In genomic region chr5:8456846-8457186, GRCh38 we compare ENCODE assay signal across 8 cellular contexts.
DNase-seq lines count a peak whose midpoint lies in the region; ATAC-seq, FAIRE-seq and TF ChIP-seq lines count a peak whose summit lies in the region.

No MANE protein-coding gene starts in this region.

- no peak for TF ChIP-seq CTCF in activated B cell treated with CpG ODN at 0.5 μM for 24 hours (IDR thresholded peaks at IDR 0.05)

- peaks cover 4% of the 10 kb centered on the region for H3K36me3 Mint-ChIP-seq in activated B cell treated with CpG ODN at 0.5 μM for 24 hours (ENCODE audit: low read depth)
- peaks cover under 1% of the 10 kb centered on the region for H3K36me3 Mint-ChIP-seq in stimulated activated memory B cell treated with anti-CD40 and anti-IgM and Interleukin-4, amounts not matched to agents 10 μg/mL and 1 μg/mL and 100 μg/mL, for 72 hours

- ATAC-seq in activated B cell treated with CpG ODN at 0.5 μM for 24 hours (ENCODE audit: low read depth), result no peak
- ATAC-seq in stimulated activated memory B cell treated with anti-CD40 and anti-IgM and Interleukin-4, amounts not matched to agents 10 μg/mL and 1 μg/mL and 100 μg/mL, for 72 hours, result no peak
- ATAC-seq in GM21528 (IDR thresholded peaks at IDR 0.05; ENCODE audit: low FRiP score, unreplicated experiment), result no peak

- peak overlapping the region; percentile 70 for H3K27ac Mint-ChIP-seq in activated B cell treated with CpG ODN at 0.5 μM for 24 hours
- peak overlapping the region; percentile 68 for H3K27ac Mint-ChIP-seq in stimulated activated memory B cell treated with anti-CD40 and anti-IgM and Interleukin-4, amounts not matched to agents 10 μg/mL and 1 μg/mL and 100 μg/mL, for 72 hours

- POLR2A ChIA-PET in activated B cell treated with CpG ODN at 0.5 μM for 24 hours (lab: Charles Lee), result no interaction called here

- peak overlapping the region; percentile 81 for H3K4me3 Mint-ChIP-seq in activated B cell treated with CpG ODN at 0.5 μM for 24 hours
- peak overlapping the region; percentile 80 for H3K4me3 Mint-ChIP-seq in stimulated activated memory B cell treated with anti-CD40 and anti-IgM and Interleukin-4, amounts not matched to agents 10 μg/mL and 1 μg/mL and 100 μg/mL, for 72 hours

- intact Hi-C loops in activated B cell treated with CpG ODN at 0.5 μM for 24 hours (cut with micrococcal nuclease), result loop anchor here (5.0 kb wide), 1 partner anchor 590 kb away; the partner anchor contains the start of genes FASTKD3 and MTRR

- FAIRE-seq in urothelium cell line (lab: Jason Lieb, UNC), result no peak

- no peaks in the 10 kb centered on the region for H3K27me3 Mint-ChIP-seq in activated B cell treated with CpG ODN at 0.5 μM for 24 hours
- H3K27me3 Mint-ChIP-seq in stimulated activated memory B cell treated with anti-CD40 and anti-IgM and Interleukin-4, amounts not matched to agents 10 μg/mL and 1 μg/mL and 100 μg/mL, for 72 hours, result no peaks in the 10 kb centered on the region

- no peaks in the 10 kb centered on the region for H3K9me3 Mint-ChIP-seq in activated B cell treated with CpG ODN at 0.5 μM for 24 hours
- no peaks in the 10 kb centered on the region for H3K9me3 Mint-ChIP-seq in stimulated activated memory B cell treated with anti-CD40 and anti-IgM and Interleukin-4, amounts not matched to agents 10 μg/mL and 1 μg/mL and 100 μg/mL, for 72 hours

- H3K4me1 Mint-ChIP-seq in activated B cell treated with CpG ODN at 0.5 μM for 24 hours, result peaks cover 25% of the 10 kb centered on the region
- no peaks in the 10 kb centered on the region for H3K4me1 Mint-ChIP-seq in stimulated activated memory B cell treated with anti-CD40 and anti-IgM and Interleukin-4, amounts not matched to agents 10 μg/mL and 1 μg/mL and 100 μg/mL, for 72 hours

- CTCF ChIA-PET in activated B cell treated with CpG ODN at 0.5 μM for 24 hours (lab: Charles Lee), result no interaction called here

- DNase-seq in NCI-H446 treated with DMSO at 0.1 percent for 48 hours (lab: John Stamatoyannopoulos, UW), result peak; percentile 51
- DNase-seq in NCI-H446 (lab: John Stamatoyannopoulos, UW), result no peak
- no peak for DNase-seq in activated B cell treated with CpG ODN at 0.5 μM for 24 hours
- peak; percentile 1 for DNase-seq in foreskin melanocyte
- no peak for DNase-seq in urothelium cell line (ENCODE audit: low spot score)
- DNase-seq in SIG-M5 (lab: John Stamatoyannopoulos, UW), result no peak

Comparison
In these comparisons a context has a peak if more than half of its experiments do, and no peak if none do; other contexts are left out.
1. DNase-seq: peak in NCI-H446 treated with DMSO at 0.1 percent for 48 hours (single experiment) and foreskin melanocyte (single experiment); none in NCI-H446 (0 of 2), activated B cell treated with CpG ODN at 0.5 μM for 24 hours (single experiment), urothelium cell line (single experiment) and SIG-M5 (single experiment).